In the genomic region with DNA sequence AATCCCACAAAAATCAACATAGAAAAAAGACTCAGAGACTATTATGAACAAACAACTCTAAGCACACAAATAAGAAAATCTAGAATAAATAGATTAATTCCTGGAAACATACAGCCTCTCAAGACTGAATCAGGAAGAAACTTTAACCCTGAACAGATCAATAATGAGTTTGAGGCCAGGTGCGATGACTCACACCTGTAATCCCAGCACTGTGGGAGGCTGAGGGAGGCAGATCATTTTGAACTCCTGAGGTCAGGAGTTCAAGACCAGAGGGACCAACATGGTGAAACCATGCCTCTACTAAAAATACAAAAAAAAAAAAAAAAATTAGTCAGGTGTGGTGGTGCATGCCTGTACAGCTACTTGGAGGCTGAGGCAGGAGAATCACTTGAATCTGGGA, we compare ENCODE assay signal across 25 cellular contexts.
"Had no signal": no experiment of that assay in that cellular context is flagged by ENCODE, and none has a peak within 500 bp of the region (broad histone marks: within the 10 kb centered on the region; RNA-seq: fewer than 3 reads in every experiment).

No MANE protein-coding gene starts in this region.

- H3K27ac Mint-ChIP-seq: naive thymus-derived CD4-positive, alpha-beta T cell; natural killer cell treated with Interleukin-12 subunit alpha and Interleukin-12 subunit beta and Interleukin-15 and Interleukin-18, amount 100 ng/mL, for 72 hours; progenitor cell of endocrine pancreas; stimulated activated naive B cell treated with anti-CD40 and anti-IgM and Interleukin-4, amounts not matched to agents 10 μg/mL and 1 μg/mL and 100 μg/mL, for 72 hours had no signal

- ATAC-seq: left cardiac atrium; left lung; lower lobe of right lung; naive thymus-derived CD4-positive, alpha-beta T cell; natural killer cell treated with Interleukin-12 subunit alpha and Interleukin-12 subunit beta and Interleukin-15 and Interleukin-18, amount 100 ng/mL, for 72 hours; right lobe of liver; stimulated activated naive B cell treated with anti-CD40 and anti-IgM and Interleukin-4, amounts not matched to agents 10 μg/mL and 1 μg/mL and 100 μg/mL, for 72 hours; stimulated activated naive CD8-positive, alpha-beta T cell treated with anti-CD3 and anti-CD28 coated beads, Interleukin-15, Interleukin-2, amounts not matched to agents 100 U/mL and 50 U/mL, for 24 hours had no signal

- H3K9me3 ChIP-seq: lower lobe of right lung, ovary, right lobe of liver, testis, thyroid gland, vagina had no signal

- H3K36me3 ChIP-seq: left lung, lower lobe of right lung, ovary, right atrium auricular region, right lobe of liver, stomach, thyroid gland, transverse colon, upper lobe of left lung, vagina had no signal

- DNase-seq: hippocampal formation; kidney glomerular epithelial cell; left cardiac atrium; left lung; lower lobe of right lung; mammary epithelial cell; mesenchymal stem cell; naive thymus-derived CD4-positive, alpha-beta T cell; ovary; right lobe of liver; stimulated activated CD4-positive, alpha-beta T cell treated with anti-CD3 and anti-CD28 coated beads, Interleukin-12 subunit alpha, Interleukin-12 subunit beta, amount 100 ng/mL, for 4 hours; stimulated activated CD4-positive, alpha-beta T cell treated with anti-CD3 and anti-CD28 coated beads, Interleukin-15, amount 100 ng/mL, for 24 hours; stimulated activated CD4-positive, alpha-beta T cell treated with anti-CD3 and anti-CD28 coated beads, Interleukin-2, amount 100 ng/mL, for 24 hours; stimulated activated CD4-positive, alpha-beta T cell treated with anti-CD3 and anti-CD28 coated beads, Interleukin-4, amount 100 ng/mL, for 1 hour; stimulated activated naive B cell treated with anti-CD40 and anti-IgM and Interleukin-4, amounts not matched to agents 10 μg/mL and 1 μg/mL and 100 μg/mL, for 72 hours; stimulated activated naive CD8-positive, alpha-beta T cell treated with anti-CD3 and anti-CD28 coated beads, Interleukin-15, Interleukin-2, amounts not matched to agents 100 U/mL and 50 U/mL, for 24 hours; stomach; testis; thyroid gland; transverse colon; upper lobe of left lung had no signal

- H3K4me3 ChIP-seq: left lung, lower lobe of right lung, ovary, right atrium auricular region, right lobe of liver, stomach, testis, thyroid gland, transverse colon, upper lobe of left lung, vagina had no signal

- H3K27me3 ChIP-seq: left lung, ovary, right atrium auricular region, right lobe of liver, stomach, testis, thyroid gland, transverse colon, upper lobe of left lung, vagina had no signal

- H3K27me3 Mint-ChIP-seq: naive thymus-derived CD4-positive, alpha-beta T cell; natural killer cell treated with Interleukin-12 subunit alpha and Interleukin-12 subunit beta and Interleukin-15 and Interleukin-18, amount 100 ng/mL, for 72 hours; progenitor cell of endocrine pancreas; stimulated activated naive B cell treated with anti-CD40 and anti-IgM and Interleukin-4, amounts not matched to agents 10 μg/mL and 1 μg/mL and 100 μg/mL, for 72 hours had no signal

- H3K4me1 Mint-ChIP-seq: naive thymus-derived CD4-positive, alpha-beta T cell; stimulated activated naive B cell treated with anti-CD40 and anti-IgM and Interleukin-4, amounts not matched to agents 10 μg/mL and 1 μg/mL and 100 μg/mL, for 72 hours had no signal

- H3K4me3 Mint-ChIP-seq: naive thymus-derived CD4-positive, alpha-beta T cell; natural killer cell treated with Interleukin-12 subunit alpha and Interleukin-12 subunit beta and Interleukin-15 and Interleukin-18, amount 100 ng/mL, for 72 hours; stimulated activated naive B cell treated with anti-CD40 and anti-IgM and Interleukin-4, amounts not matched to agents 10 μg/mL and 1 μg/mL and 100 μg/mL, for 72 hours had no signal

- H3K27ac ChIP-seq: left lung, lower lobe of right lung, ovary, right atrium auricular region, right lobe of liver, stomach, testis, thyroid gland, upper lobe of left lung, vagina had no signal

- H3K4me1 ChIP-seq: left lung, lower lobe of right lung, right atrium auricular region, right lobe of liver, stomach, testis, thyroid gland, upper lobe of left lung, vagina had no signal
